8 cellular contexts compared by ENCODE assay signal in genomic region chr17:72539981-72540897, GRCh38.
DNase-seq lines count a peak whose midpoint lies in the region; ATAC-seq and TF ChIP-seq lines count a peak whose summit lies in the region.

No MANE protein-coding gene starts in this region.

- peak; percentile 97 for DNase-seq in AG08396 (ENCODE audit: low spot score)
- peak; percentile 82 for DNase-seq in NCI-H2227 (lab: John Stamatoyannopoulos, UW; ENCODE audit: unreplicated experiment)
- peak; percentile 21 to 36 for DNase-seq in activated CD4-positive, alpha-beta T cell treated with anti-CD3 and anti-CD28 coated beads for 4 hours
- peak; percentile 80 for DNase-seq in coronary artery (ENCODE audit: low spot score)
- DNase-seq in stimulated activated CD4-positive, alpha-beta T cell treated with anti-CD3 and anti-CD28 coated beads, Interleukin-4, amount 100 ng/mL, for 4 hours, result peak; percentile 19 to 60

- H3K27me3 ChIP-seq in liver (ENCODE audit: control insufficient read depth in 4 of 4, insufficient read depth in 4 of 4, low read length in 3 of 4), result peaks cover 0 to 3% (median 1%) of the 10 kb centered on the region in 4 donors

- H3K9ac ChIP-seq in liver (ENCODE audit: low read depth in 1 of 2, low read length in 2 of 2), result no peak overlapping the region

- TF ChIP-seq CTCF in coronary artery (IDR thresholded peaks at IDR 0.05), result peak; percentile 88
- TF ChIP-seq CTCF in liver (IDR thresholded peaks at IDR 0.05; ENCODE audit: low read depth, low read length, missing input control), result peak; percentile 95

- H3K27ac ChIP-seq in coronary artery (no peak overlapping the region), liver (ENCODE audit: low read depth in 1 of 2, low read length in 2 of 2) (no peak overlapping the region)

- TF ChIP-seq RAD21 in liver (IDR thresholded peaks at IDR 0.05), result peak; percentile 72 to 82

- H3K36me3 ChIP-seq in liver (ENCODE audit: control insufficient read depth in 4 of 4, insufficient read depth in 3 of 4, low read depth in 1 of 4, low read length in 3 of 4), result no peaks in the 10 kb centered on the region

- WGBS in liver, result 12% methylated on average over 50 of the region's 50 CpGs

- peaks cover 0 to 3% (median 0%) of the 10 kb centered on the region in 4 donors for H3K4me1 ChIP-seq in liver (ENCODE audit: control insufficient read depth in 4 of 4, insufficient read depth in 4 of 4, low read length in 3 of 4)

- peak; percentile 71 for ATAC-seq in GM18858 (IDR thresholded peaks at IDR 0.05; ENCODE audit: unreplicated experiment)
- ATAC-seq in HG03045 (IDR thresholded peaks at IDR 0.05; ENCODE audit: unreplicated experiment), result peak; percentile 86

- H3K9me3 ChIP-seq in liver (ENCODE audit: control insufficient read depth in 4 of 4, low read length in 3 of 4), result no peaks in the 10 kb centered on the region

- peak overlapping the region; percentile 38 for H3K4me3 ChIP-seq in coronary artery
- H3K4me3 ChIP-seq in liver (ENCODE audit: low read depth in 1 of 3, low read length in 3 of 3), result peak overlapping the region in 1 of 3 donors; percentile 26

TF ChIP-seq in liver, 16 proteins besides CTCF, POLR2A, EP300 and RAD21:
- TF ChIP-seq MAX (IDR thresholded peaks at IDR 0.05) (no peak), SP1 (IDR thresholded peaks at IDR 0.05) (no peak), ATF3 (IDR thresholded peaks at IDR 0.05) (no peak), TAF1 (conservative IDR thresholded peaks at IDR 0.05) (no peak), REST (IDR thresholded peaks at IDR 0.05) (no peak), EGR1 (IDR thresholded peaks at IDR 0.05; ENCODE audit: low read depth in 2 of 2) (no peak), ZBTB33 (IDR thresholded peaks at IDR 0.05) (no peak), FOXA1 (IDR thresholded peaks at IDR 0.05) (no peak), YY1 (IDR thresholded peaks at IDR 0.05) (no peak), JUND (IDR thresholded peaks at IDR 0.05) (no peak), HNF4A (conservative IDR thresholded peaks at IDR 0.05) (no peak), HNF4G (IDR thresholded peaks at IDR 0.05) (no peak), NR2F2 (IDR thresholded peaks at IDR 0.05) (no peak), FOXA2 (IDR thresholded peaks at IDR 0.05) (no peak), RXRA (IDR thresholded peaks at IDR 0.05) (no peak), GABPA (IDR thresholded peaks at IDR 0.05 in 1 of 2, conservative IDR thresholded peaks at IDR 0.05 in 1 of 2) (no peak)

Comparison
In these comparisons a context has a peak if more than half of its experiments do, and no peak if none do; other contexts are left out.
1. DNase-seq: peak in every context shown above with its lines; median percentile 97 in AG08396; 82 in NCI-H2227; 80 in coronary artery; 40 in stimulated activated CD4-positive, alpha-beta T cell treated with anti-CD3 and anti-CD28 coated beads, Interleukin-4, amount 100 ng/mL, for 4 hours; 28 in activated CD4-positive, alpha-beta T cell treated with anti-CD3 and anti-CD28 coated beads for 4 hours.